Comparison of ENCODE assay signal across 8 cellular contexts in the genomic region with DNA sequence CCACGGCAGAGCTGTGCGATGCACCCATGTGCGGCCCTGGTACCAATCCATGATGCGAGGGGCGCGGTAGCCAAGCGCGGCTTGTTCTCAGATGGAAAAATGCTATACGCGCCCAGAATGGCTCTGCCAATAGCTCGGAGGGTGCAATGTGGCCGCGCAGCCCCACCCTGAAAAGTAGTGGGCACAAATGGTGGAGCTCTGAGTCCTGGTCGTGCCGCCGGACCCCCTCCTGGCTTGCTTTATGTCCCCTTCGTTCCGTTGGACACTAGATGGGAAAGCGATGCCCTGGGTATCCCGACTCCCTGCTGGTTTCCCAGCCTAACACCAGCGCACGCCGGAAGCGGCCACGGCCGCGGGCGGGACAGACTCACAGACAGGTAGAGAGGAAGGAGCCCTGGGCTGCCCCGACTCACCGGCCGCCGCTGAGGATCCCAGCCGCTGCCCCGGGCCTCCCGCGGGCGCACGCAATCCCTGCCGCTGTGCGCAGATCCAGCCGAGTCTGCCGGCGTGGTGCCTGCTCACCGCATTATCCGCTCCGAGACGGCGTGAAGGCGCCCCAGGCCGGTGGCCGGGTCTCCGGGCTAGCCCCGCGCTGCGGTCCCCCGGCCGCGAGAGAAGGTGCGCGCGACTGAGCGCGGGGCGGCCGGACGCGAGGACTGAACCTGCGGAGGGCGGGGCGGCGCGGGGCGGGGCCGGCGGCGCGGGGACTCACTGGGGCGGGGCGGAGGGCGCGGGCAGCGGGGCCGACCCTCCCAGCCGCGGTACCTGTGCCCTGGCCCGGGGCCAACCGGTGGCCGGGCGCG. TPM values are rescaled to one million over a fixed set of nuclear protein-coding genes. Genes with fewer than 3 reads are reported as not detected.
DNase-seq lines count a peak whose midpoint lies in the region; ATAC-seq and TF ChIP-seq lines count a peak whose summit lies in the region.

A gene with protein sequence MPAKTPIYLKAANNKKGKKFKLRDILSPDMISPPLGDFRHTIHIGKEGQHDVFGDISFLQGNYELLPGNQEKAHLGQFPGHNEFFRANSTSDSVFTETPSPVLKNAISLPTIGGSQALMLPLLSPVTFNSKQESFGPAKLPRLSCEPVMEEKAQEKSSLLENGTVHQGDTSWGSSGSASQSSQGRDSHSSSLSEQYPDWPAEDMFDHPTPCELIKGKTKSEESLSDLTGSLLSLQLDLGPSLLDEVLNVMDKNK (minus strand): TSS at position 630 of the 803 bp plus-strand sequence. CDS start 25,055 bp downstream, outside the sequence.

- H3K36me3 ChIP-seq in NT2/D1 (ENCODE audit: insufficient read depth, insufficient read length, low read length), result peaks cover 28% of the 10 kb centered on the region
- H3K36me3 ChIP-seq in esophagus muscularis mucosa, result peaks cover 0 to 11% (median 0%) of the 10 kb centered on the region in 4 donors

- H3K27ac Mint-ChIP-seq in natural killer cell treated with Interleukin-12 subunit alpha and Interleukin-12 subunit beta and Interleukin-15 and Interleukin-18, amount 100 ng/mL, for 72 hours, result peak within 1 kb of the TSS; percentile 83 to 99

- peak; percentile 74 for DNase-seq in AG08396 (ENCODE audit: low spot score)
- DNase-seq in NT2/D1 (ENCODE audit: low read depth, low spot score), result no peak
- DNase-seq in activated T-cell treated with anti-CD3 and anti-CD28 coated beads, Interleukin-2, amount 50 U/mL, for 1 hour, result peak; percentile 77
- DNase-seq in esophagus muscularis mucosa (ENCODE audit: extremely low spot score), result no peak
- peak; percentile 81 for DNase-seq in natural killer cell treated with Interleukin-12 subunit alpha and Interleukin-12 subunit beta and Interleukin-15 and Interleukin-18, amount 100 ng/mL, for 72 hours (ENCODE audit: low spot score)

- WGBS in esophagus muscularis mucosa, result 0% methylated on average over 31 of the region's 90 CpGs

- peaks cover 6% of the 10 kb centered on the region for H3K36me3 Mint-ChIP-seq in natural killer cell treated with Interleukin-12 subunit alpha and Interleukin-12 subunit beta and Interleukin-15 and Interleukin-18, amount 100 ng/mL, for 72 hours

- intact Hi-C loops in esophagus muscularis mucosa (cut with DNase I), result loop anchor here (5.0 to 10.0 kb wide), 3 partner anchors 104 to 254 kb away; no protein-coding TSS in a partner anchor

- H3K27me3 ChIP-seq in NT2/D1 (ENCODE audit: insufficient read depth, insufficient read length), result no peaks in the 10 kb centered on the region
- no peaks in the 10 kb centered on the region for H3K27me3 ChIP-seq in esophagus muscularis mucosa

- peak; percentile 48 for ATAC-seq in HG03159 (IDR thresholded peaks at IDR 0.05; ENCODE audit: unreplicated experiment)
- peak; percentile 89 to 92 for ATAC-seq in natural killer cell treated with Interleukin-12 subunit alpha and Interleukin-12 subunit beta and Interleukin-15 and Interleukin-18, amount 100 ng/mL, for 72 hours

- no peaks in the 10 kb centered on the region for H3K27me3 Mint-ChIP-seq in natural killer cell treated with Interleukin-12 subunit alpha and Interleukin-12 subunit beta and Interleukin-15 and Interleukin-18, amount 100 ng/mL, for 72 hours

- H3K9me3 ChIP-seq in NT2/D1 (ENCODE audit: insufficient read depth, low read length) (no peaks in the 10 kb centered on the region), esophagus muscularis mucosa (no peaks in the 10 kb centered on the region)

- H3K9me3 Mint-ChIP-seq in natural killer cell treated with Interleukin-12 subunit alpha and Interleukin-12 subunit beta and Interleukin-15 and Interleukin-18, amount 100 ng/mL, for 72 hours, result no peaks in the 10 kb centered on the region

- H3K4me1 ChIP-seq in NT2/D1 (ENCODE audit: insufficient read depth, insufficient read length) (peaks cover 2% of the 10 kb centered on the region), esophagus muscularis mucosa (peaks cover 23 to 52% (median 42%) of the 10 kb centered on the region in 4 donors)

- in situ Hi-C loops in GM18951 (cut with MboI; ENCODE audit: low sequenced_read_pairs, unreplicated experiment), result no loop called here

- peak within 1 kb of the TSS; percentile 84 for H3K4me3 ChIP-seq in NT2/D1 (ENCODE audit: insufficient read length, low read depth)
- peak within 1 kb of the TSS; percentile 85 to 97 (median 92) for H3K4me3 ChIP-seq in esophagus muscularis mucosa

- peak within 1 kb of the TSS; percentile 95 to 98 (median 96) for H3K27ac ChIP-seq in esophagus muscularis mucosa (replicated peaks in 1 of 4)

- H3K4me3 Mint-ChIP-seq in natural killer cell treated with Interleukin-12 subunit alpha and Interleukin-12 subunit beta and Interleukin-15 and Interleukin-18, amount 100 ng/mL, for 72 hours, result peak within 1 kb of the TSS; percentile 97

- TF ChIP-seq POLR2A in GM18951 (IDR thresholded peaks at IDR 0.05; ENCODE audit: extremely low read depth, insufficient read depth, insufficient read length) (peak; percentile 97), esophagus muscularis mucosa (IDR thresholded peaks at IDR 0.05; ENCODE audit: low read depth) (peak; percentile 71)

- H3K4me1 Mint-ChIP-seq in natural killer cell treated with Interleukin-12 subunit alpha and Interleukin-12 subunit beta and Interleukin-15 and Interleukin-18, amount 100 ng/mL, for 72 hours (ENCODE audit: low read depth in 2 of 2), result peaks cover 40 to 50% of the 10 kb centered on the region in 2 donors

- TF ChIP-seq CTCF in esophagus muscularis mucosa (IDR thresholded peaks at IDR 0.05) (no peak), subcutaneous adipose tissue (IDR thresholded peaks at IDR 0.05; ENCODE audit: low read depth) (no peak)

- peak within 1 kb of the TSS; percentile 91 for H3K9ac ChIP-seq in NT2/D1 (ENCODE audit: insufficient read length, low read depth)

- TF ChIP-seq EP300 in esophagus muscularis mucosa (IDR thresholded peaks at IDR 0.05), result no peak

RNA-seq across cellular contexts. Expression of the gene that starts here (rescaled TPM):
- total RNA-seq in esophagus muscularis mucosa (100 to 1,000 TPM in 2 of 4 donors, 10 to 100 TPM in 2; 67.7 to 217 (median 112) TPM), subcutaneous adipose tissue (10 to 100 TPM; 29.7 to 56.9 (median 40.6) TPM)
- 10 to 100 TPM; 36.0 to 40.1 TPM for total RNA-seq in natural killer cell treated with Interleukin-12 subunit alpha and Interleukin-12 subunit beta and Interleukin-15 and Interleukin-18, amount 100 ng/mL, for 72 hours

Comparison
In these comparisons a context has a peak if more than half of its experiments do, and no peak if none do; other contexts are left out.
1. DNase-seq: peak in AG08396 (single experiment), activated T-cell treated with anti-CD3 and anti-CD28 coated beads, Interleukin-2, amount 50 U/mL, for 1 hour (single experiment) and natural killer cell treated with Interleukin-12 subunit alpha and Interleukin-12 subunit beta and Interleukin-15 and Interleukin-18, amount 100 ng/mL, for 72 hours (single experiment); none in NT2/D1 (single experiment) and esophagus muscularis mucosa (single experiment).